Comparison of ENCODE assay signal across 12 cellular contexts in the genomic region with DNA sequence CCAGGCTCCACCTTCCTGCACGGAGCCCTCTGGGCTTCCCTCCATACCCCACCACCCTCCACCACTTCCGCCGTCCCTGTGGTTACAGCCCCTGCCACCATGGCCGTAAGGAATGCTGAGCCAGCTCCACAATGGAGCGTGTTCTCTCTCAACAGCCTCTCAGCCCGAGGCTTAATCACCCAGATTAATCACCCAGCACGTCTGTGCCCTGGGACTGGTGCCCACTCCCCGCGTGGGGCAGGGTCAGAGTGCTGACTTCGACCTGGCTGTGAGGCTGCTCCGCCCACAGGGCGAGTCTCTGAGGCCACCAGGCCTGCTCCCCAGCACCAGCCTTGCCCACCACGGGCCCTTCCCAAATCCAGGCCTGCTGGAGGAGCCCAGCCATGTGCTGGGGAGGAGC. TPM values are rescaled to one million over a fixed set of nuclear protein-coding genes. Genes with fewer than 3 reads are reported as not detected.
DNase-seq lines count a peak whose midpoint lies in the region; ATAC-seq, FAIRE-seq and TF ChIP-seq lines count a peak whose summit lies in the region.
"Had no signal": no experiment of that assay in that cellular context is flagged by ENCODE, and none has a peak within 500 bp of the region (broad histone marks: within the 10 kb centered on the region; RNA-seq: fewer than 3 reads in every experiment).

No MANE protein-coding gene starts in this region.

- H3K4me3 ChIP-seq in fibroblast of mammary gland (ENCODE audit: control insufficient read depth, low read depth, low read length): no peak overlapping the region
- H3K4me3 ChIP-seq: Peyer's patch had no signal

- DNase-seq in H54 (ENCODE audit: insufficient read length, low spot score) (peak; percentile 91), RCC 7860 (ENCODE audit: low spot score) (peak; percentile 78), fibroblast of mammary gland (ENCODE audit: low read depth) (peak; percentile 8), renal cortical epithelial cell (ENCODE audit: low read depth) (peak; percentile 92), OCI-M2 (lab: John Stamatoyannopoulos, UW; ENCODE audit: unreplicated experiment) (no peak), CD1c-positive myeloid dendritic cell (ENCODE audit: extremely low spot score) (no peak)
- DNase-seq: activated CD8-positive, alpha-beta T cell treated with anti-CD3 and anti-CD28 coated beads, Interleukin-2, amount 10 ng/mL, durations not matched to agents 7 days and 5 days; activated naive CD4-positive, alpha-beta T cell treated with Interleukin-2 at 50 U/mL for 16 hours; MV-4-11; Peyer's patch had no signal

- no peak for TF ChIP-seq POLR2A in H54 (IDR thresholded peaks at IDR 0.05; ENCODE audit: low read depth, low read length)

- no peak for TF ChIP-seq CTCF in fibroblast of mammary gland (conservative IDR thresholded peaks at IDR 0.05; ENCODE audit: control insufficient read depth, insufficient read depth, low read depth, low read length)

- FAIRE-seq in H54 (lab: Jason Lieb, UNC) (no peak), RCC 7860 (lab: Jason Lieb, UNC) (peak; percentile 82)

- ATAC-seq in GM21576 (IDR thresholded peaks at IDR 0.05; ENCODE audit: unreplicated experiment): no peak
- ATAC-seq: activated CD8-positive, alpha-beta T cell treated with anti-CD3 and anti-CD28 coated beads, Interleukin-2, amount 10 ng/mL, durations not matched to agents 7 days and 5 days had no signal

RNA-seq across cellular contexts. Expression of a gene that starts 4.0 kb away (rescaled TPM):
- total RNA-seq in renal cortical epithelial cell: 0.30 TPM in 1 of 2 replicates, not detected in the other
- total RNA-seq: activated CD8-positive, alpha-beta T cell treated with anti-CD3 and anti-CD28 coated beads, Interleukin-2, amount 10 ng/mL, durations not matched to agents 7 days and 5 days; mesenteric fat pad had no signal

RNA-seq across cellular contexts. Expression of a gene that starts 14.7 kb away (rescaled TPM):
- total RNA-seq in renal cortical epithelial cell: not detected in 2 replicates
- total RNA-seq: activated CD8-positive, alpha-beta T cell treated with anti-CD3 and anti-CD28 coated beads, Interleukin-2, amount 10 ng/mL, durations not matched to agents 7 days and 5 days; Peyer's patch had no signal

RNA-seq across cellular contexts. Expression of a gene that starts 36.5 kb away (rescaled TPM):
- 0.75 TPM in 1 of 2 replicates, not detected in the other for total RNA-seq in renal cortical epithelial cell
- total RNA-seq: activated CD8-positive, alpha-beta T cell treated with anti-CD3 and anti-CD28 coated beads, Interleukin-2, amount 10 ng/mL, durations not matched to agents 7 days and 5 days had no signal

Comparison
In these comparisons a context has a peak if more than half of its experiments do, and no peak if none do; other contexts are left out.
1. DNase-seq: peak in H54 (single experiment), RCC 7860 (single experiment), fibroblast of mammary gland (single experiment) and renal cortical epithelial cell (single experiment); none in OCI-M2 (single experiment) and CD1c-positive myeloid dendritic cell (single experiment).